ENCODE assay signal across 8 cellular contexts in genomic region chr17:72368191-72368590, GRCh38.
"Had no signal": no experiment of that assay in that cellular context is flagged by ENCODE, and none has a peak within 500 bp of the region (broad histone marks: within the 10 kb centered on the region; RNA-seq: fewer than 3 reads in every experiment).

No MANE protein-coding gene starts in this region.

- DNase-seq: GDM1, GF-D8 had no signal

- FAIRE-seq: G401.6, GM12878, GM12891, GM12892, GM18507, GM19239 had no signal

- H3K4me3 ChIP-seq: GM12878 had no signal

- ATAC-seq: GM12878 had no signal
